ENCODE assay signal across 14 cellular contexts in genomic region chr4:57865264-57865663, GRCh38.
DNase-seq lines count a peak whose midpoint lies in the region; ATAC-seq and TF ChIP-seq lines count a peak whose summit lies in the region.
"Had no signal": no experiment of that assay in that cellular context is flagged by ENCODE, and none has a peak within 500 bp of the region (broad histone marks: within the 10 kb centered on the region; RNA-seq: fewer than 3 reads in every experiment).

No MANE protein-coding gene starts in this region.

- no peak overlapping the region for H3K27ac Mint-ChIP-seq in activated CD4-positive, alpha-beta memory T cell treated with anti-CD3 and anti-CD28 coated beads, Interleukin-2, amount 10 ng/mL, durations not matched to agents 7 days and 5 days
- H3K27ac Mint-ChIP-seq: activated T-helper 1 cell treated with anti-CD3 and anti-CD28 coated beads, Interleukin-12 subunit alpha, Interleukin-12 subunit beta, Interleukin-2, Interleukin-4 antibody, amounts not matched to agents 30 ng/mL and 10 ng/mL and 1 ng/mL, durations not matched to agents 14 hours and 24 hours and 36 hours had no signal

- CTCF ChIA-PET in activated CD4-positive, alpha-beta memory T cell treated with anti-CD3 and anti-CD28 coated beads, Interleukin-2, amount 10 ng/mL, durations not matched to agents 7 days and 5 days (lab: Charles Lee) = no interaction called here

- no peaks in the 10 kb centered on the region for H3K27me3 Mint-ChIP-seq in activated CD4-positive, alpha-beta memory T cell treated with anti-CD3 and anti-CD28 coated beads, Interleukin-2, amount 10 ng/mL, durations not matched to agents 7 days and 5 days

- H3K4me1 ChIP-seq in left ventricle myocardium inferior = peaks cover 7% of the 10 kb centered on the region
- H3K4me1 ChIP-seq: uterus had no signal

- H3K4me3 ChIP-seq in left ventricle myocardium inferior = no peak overlapping the region
- H3K4me3 ChIP-seq: uterus had no signal

- TF ChIP-seq CTCF in left ventricle myocardium inferior (IDR thresholded peaks at IDR 0.05; ENCODE audit: borderline replicate concordance) = no peak

- H3K36me3 ChIP-seq in left ventricle myocardium inferior = no peaks in the 10 kb centered on the region
- H3K36me3 ChIP-seq: uterus had no signal

- no peaks in the 10 kb centered on the region for H3K36me3 Mint-ChIP-seq in activated CD4-positive, alpha-beta memory T cell treated with anti-CD3 and anti-CD28 coated beads, Interleukin-2, amount 10 ng/mL, durations not matched to agents 7 days and 5 days (ENCODE audit: low read depth)

- peaks cover 2% of the 10 kb centered on the region for H3K9me3 Mint-ChIP-seq in activated CD4-positive, alpha-beta memory T cell treated with anti-CD3 and anti-CD28 coated beads, Interleukin-2, amount 10 ng/mL, durations not matched to agents 7 days and 5 days
- H3K9me3 Mint-ChIP-seq: activated T-helper 1 cell treated with anti-CD3 and anti-CD28 coated beads, Interleukin-12 subunit alpha, Interleukin-12 subunit beta, Interleukin-2, Interleukin-4 antibody, amounts not matched to agents 30 ng/mL and 10 ng/mL and 1 ng/mL, durations not matched to agents 14 hours and 24 hours and 36 hours had no signal

- no peaks in the 10 kb centered on the region for H3K4me1 Mint-ChIP-seq in activated CD4-positive, alpha-beta memory T cell treated with anti-CD3 and anti-CD28 coated beads, Interleukin-2, amount 10 ng/mL, durations not matched to agents 7 days and 5 days

- no peak overlapping the region for H3K27ac ChIP-seq in left ventricle myocardium inferior (replicated peaks)
- H3K27ac ChIP-seq: uterus had no signal

- no peaks in the 10 kb centered on the region for H3K9me3 ChIP-seq in left ventricle myocardium inferior (replicated peaks)
- H3K9me3 ChIP-seq: SK-N-SH, uterus had no signal

- no peaks in the 10 kb centered on the region for H3K27me3 ChIP-seq in left ventricle myocardium inferior (ENCODE audit: low read depth)
- H3K27me3 ChIP-seq: uterus had no signal

- no peak overlapping the region for H3K4me3 Mint-ChIP-seq in activated CD4-positive, alpha-beta memory T cell treated with anti-CD3 and anti-CD28 coated beads, Interleukin-2, amount 10 ng/mL, durations not matched to agents 7 days and 5 days
- H3K4me3 Mint-ChIP-seq: activated T-helper 1 cell treated with anti-CD3 and anti-CD28 coated beads, Interleukin-12 subunit alpha, Interleukin-12 subunit beta, Interleukin-2, Interleukin-4 antibody, amounts not matched to agents 30 ng/mL and 10 ng/mL and 1 ng/mL, durations not matched to agents 14 hours and 24 hours and 36 hours had no signal

- ATAC-seq in GM18508 (IDR thresholded peaks at IDR 0.05; ENCODE audit: insufficient read depth, unreplicated experiment) (peak; percentile 95), GM21360 (IDR thresholded peaks at IDR 0.05; ENCODE audit: unreplicated experiment) (peak; percentile 76), HG02885 (IDR thresholded peaks at IDR 0.05; ENCODE audit: poor library complexity, unreplicated experiment) (peak; percentile 89), HG03469 (IDR thresholded peaks at IDR 0.05; ENCODE audit: unreplicated experiment) (peak; percentile 79)
- ATAC-seq: activated CD4-positive, CD25-positive, alpha-beta regulatory T cell treated with anti-CD3 and anti-CD28 coated beads, Interleukin-2, amount 50 U/mL, for 24 hours; left cardiac atrium had no signal

- DNase-seq in dermis blood vessel endothelial cell = no peak
- DNase-seq in activated CD4-positive, alpha-beta memory T cell treated with anti-CD3 and anti-CD28 coated beads, Interleukin-2, amount 10 ng/mL, durations not matched to agents 7 days and 5 days = no peak
- no peak for DNase-seq in NCI-H2171 treated with DMSO at 0.1 percent for 48 hours (lab: John Stamatoyannopoulos, UW)
- no peak for DNase-seq in left ventricle myocardium inferior
- DNase-seq: effector CD4-positive, alpha-beta T cell; left cardiac atrium; SK-N-SH; uterus had no signal

- POLR2A ChIA-PET in activated CD4-positive, alpha-beta memory T cell treated with anti-CD3 and anti-CD28 coated beads, Interleukin-2, amount 10 ng/mL, durations not matched to agents 7 days and 5 days (lab: Charles Lee) = no interaction called here

- intact Hi-C loops in left ventricle myocardium inferior (cut with micrococcal nuclease) = no loop called here
